Comparison of ENCODE assay signal across 7 cellular contexts in the genomic region with DNA sequence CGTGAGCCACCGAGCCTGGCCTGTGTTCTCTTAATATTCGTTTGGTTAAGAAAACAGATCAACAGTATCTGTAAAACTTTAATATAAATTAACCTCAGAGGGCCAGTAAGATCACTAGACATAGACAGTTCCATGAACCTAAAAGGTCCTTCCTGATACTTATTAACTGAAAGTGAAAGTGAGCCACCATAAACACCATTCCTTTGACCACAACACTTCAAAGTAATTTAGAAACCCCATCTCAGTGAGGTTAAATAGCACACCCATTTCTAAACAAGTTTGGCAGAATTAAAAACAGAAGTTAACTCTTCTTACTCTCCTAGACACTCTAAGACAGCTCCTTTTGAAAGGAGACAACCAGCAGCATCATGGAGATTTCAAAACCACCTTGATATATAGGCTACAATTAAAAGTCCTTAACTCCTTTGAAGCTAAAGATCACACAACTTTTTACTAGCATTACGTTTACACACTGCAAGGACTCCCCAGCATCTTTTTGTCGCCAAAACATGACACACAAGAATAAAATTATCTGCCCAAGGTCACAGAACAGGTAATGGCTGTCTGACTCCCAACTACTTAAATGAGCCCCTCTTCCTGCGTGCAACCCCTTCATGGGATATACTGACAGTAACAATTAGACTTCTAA. TPM values are rescaled to one million over a fixed set of nuclear protein-coding genes. Genes with fewer than 3 reads are reported as not detected.
DNase-seq lines count a peak whose midpoint lies in the region; ATAC-seq and TF ChIP-seq lines count a peak whose summit lies in the region.

No MANE protein-coding gene starts in this region.

- H3K36me3 ChIP-seq in Karpas-422 (ENCODE audit: insufficient read depth, low read length) (peaks cover 21% of the 10 kb centered on the region), breast epithelium (no peaks in the 10 kb centered on the region), mucosa of descending colon (ENCODE audit: low read depth) (no peaks in the 10 kb centered on the region), H7 (replicated peaks; ENCODE audit: control insufficient read depth, insufficient read depth, low read length) (no peaks in the 10 kb centered on the region)

- H3K9me2 ChIP-seq in Karpas-422 (replicated peaks; ENCODE audit: insufficient read depth, low read length): no peaks in the 10 kb centered on the region

- peaks cover 21% of the 10 kb centered on the region for H4K20me1 ChIP-seq in Karpas-422 (ENCODE audit: insufficient read depth, low read depth, low read length)

- H3K4me3 ChIP-seq in Karpas-422 (ENCODE audit: low read length) (peak overlapping the region; percentile 88), breast epithelium (peak overlapping the region; percentile 92 to 98 (median 95)), mucosa of descending colon (no peak overlapping the region), H7 (ENCODE audit: insufficient read depth, low read depth, low read length) (no peak overlapping the region)

- DNase-seq in GM13976 (ENCODE audit: low spot score) (peak; percentile 72), Karpas-422 (peak; percentile 60), breast epithelium (ENCODE audit: low spot score in 2 of 2) (no peak), mucosa of descending colon (no peak), dedifferentiated amniotic fluid mesenchymal stem cell (ENCODE audit: extremely low spot score) (no peak), H7 (no peak)

- H3K9me3 ChIP-seq in Karpas-422 (ENCODE audit: low read length): no peaks in the 10 kb centered on the region
- no peaks in the 10 kb centered on the region for H3K9me3 ChIP-seq in breast epithelium
- H3K9me3 ChIP-seq in mucosa of descending colon: no peaks in the 10 kb centered on the region

- no peak for TF ChIP-seq POLR2A in breast epithelium (IDR thresholded peaks at IDR 0.05)

- TF ChIP-seq CTCF in GM13976 (IDR thresholded peaks at IDR 0.05; ENCODE audit: borderline replicate concordance, control extremely low read depth, extremely low read depth, insufficient read depth, missing control alignments) (no peak), breast epithelium (IDR thresholded peaks at IDR 0.05) (no peak), mucosa of descending colon (IDR thresholded peaks at IDR 0.05) (no peak)

- H3K4me2 ChIP-seq in Karpas-422 (ENCODE audit: low read depth, low read length, poor library complexity, severe bottlenecking): peak overlapping the region; percentile 82

- no peak overlapping the region for H2AFZ ChIP-seq in Karpas-422 (ENCODE audit: low read length)

- H3K27me3 ChIP-seq in Karpas-422 (ENCODE audit: low read length): no peaks in the 10 kb centered on the region
- no peaks in the 10 kb centered on the region for H3K27me3 ChIP-seq in breast epithelium
- peaks cover 2% of the 10 kb centered on the region; the same call in 1 of the 2 replicates for H3K27me3 ChIP-seq in H7 (ENCODE audit: control insufficient read depth, insufficient read depth, low read length)

- H3K9ac ChIP-seq in Karpas-422 (ENCODE audit: low read length): peak overlapping the region; percentile 92

- intact Hi-C loops in breast epithelium (cut with DNase I; ENCODE audit: low total_unique reads): no loop called here
- intact Hi-C loops in mucosa of descending colon (cut with DNase I, micrococcal nuclease): no loop called here

- ATAC-seq in mucosa of descending colon: peak; percentile 26
- ATAC-seq in HG02870 (IDR thresholded peaks at IDR 0.05; ENCODE audit: unreplicated experiment): no peak

- H3K27ac ChIP-seq in Karpas-422 (ENCODE audit: low read length) (peak overlapping the region; percentile 99), breast epithelium (peak overlapping the region; percentile 21 to 94)

- H3K4me1 ChIP-seq in Karpas-422 (ENCODE audit: low read length) (peaks cover 52% of the 10 kb centered on the region), breast epithelium (peaks cover 6 to 13% of the 10 kb centered on the region in 2 donors), mucosa of descending colon (ENCODE audit: low read depth) (peaks cover 28% of the 10 kb centered on the region)

- peaks cover 66% of the 10 kb centered on the region for H3K79me2 ChIP-seq in Karpas-422 (ENCODE audit: low read length)

- in situ Hi-C loops in GM13976 (cut with MboI; ENCODE audit: low sequenced_read_pairs, unreplicated experiment): no loop called here

RNA-seq across cellular contexts. Expression of a gene that starts 2.2 kb away (rescaled TPM):
- 86.1 and 160 TPM in 2 replicates for total RNA-seq in Karpas-422 (2014; rRNA removed; shearing (Covaris generic); ENCODE audit: low replicate concordance)
- total RNA-seq in breast epithelium (10 to 100 TPM; 15.7 to 22.5 (median 16.7) TPM), mucosa of descending colon (10 to 100 TPM; 51.5 to 74.9 (median 68.0) TPM)
- 24.9 and 26.7 TPM in 2 replicates for total RNA-seq in H7 (2014; rRNA removed; shearing (Covaris generic))

Comparison
In these comparisons a context has a peak if more than half of its experiments do, and no peak if none do; other contexts are left out.
1. DNase-seq: peak in GM13976 (single experiment) and Karpas-422 (single experiment); none in breast epithelium (0 of 2), mucosa of descending colon (0 of 3), dedifferentiated amniotic fluid mesenchymal stem cell (single experiment) and H7 (single experiment).
2. H3K4me3 ChIP-seq: peak in Karpas-422 (single experiment) and breast epithelium (3 of 3); none in mucosa of descending colon (single experiment) and H7 (single experiment).